ENCODE assay signal across 8 cellular contexts in genomic region chr1:154608522-154609294, GRCh38. TPM values are rescaled to one million over a fixed set of nuclear protein-coding genes. Genes with fewer than 3 reads are reported as not detected.
DNase-seq lines count a peak whose midpoint lies in the region; ATAC-seq and TF ChIP-seq lines count a peak whose summit lies in the region.

No MANE protein-coding gene starts in this region.

- WGBS in sigmoid colon, 2 donors = 6% methylated on average over 31 of the region's 31 CpGs

- H3K27me3 ChIP-seq in GM06990 (replicated peaks; ENCODE audit: control insufficient read depth, insufficient read depth, low read length) (no peaks in the 10 kb centered on the region), sigmoid colon (no peaks in the 10 kb centered on the region)

- no peak for ATAC-seq in HG03175 (IDR thresholded peaks at IDR 0.05; ENCODE audit: unreplicated experiment)
- ATAC-seq in HG02938 (IDR thresholded peaks at IDR 0.05; ENCODE audit: unreplicated experiment) = no peak

- in situ Hi-C loops in T47D (cut with HindIII; ENCODE audit: low pct_unique_long_range_greater_than_20kb, low sequenced_read_pairs) = no loop called here

- peaks cover 0 to 49% (median 41%) of the 10 kb centered on the region in 4 donors for H3K4me1 ChIP-seq in sigmoid colon

- peaks cover 5% of the 10 kb centered on the region; the same call in 1 of the 2 replicates for H3K36me3 ChIP-seq in GM06990 (ENCODE audit: control insufficient read depth, insufficient read depth, low read length)
- no peaks in the 10 kb centered on the region for H3K36me3 ChIP-seq in sigmoid colon

- DNase-seq in GM06990 (ENCODE audit: extremely low read depth, insufficient read length) (peak; percentile 67), NCI-H1105 (lab: John Stamatoyannopoulos, UW) (peak; percentile 60), T-helper 2 cell (peak in 3 of 5 experiments; percentile 27 to 72 (median 35)), T47D (ENCODE audit: low read depth in 1 of 2, low spot score in 1 of 2) (peak; percentile 42 to 83), sigmoid colon (peak; percentile 73)

- H3K9me3 ChIP-seq in iPS-18c (ENCODE audit: control insufficient read depth, insufficient read depth, low read length) (no peaks in the 10 kb centered on the region), sigmoid colon (no peaks in the 10 kb centered on the region)

- intact Hi-C loops in sigmoid colon (cut with DNase I) = loop anchor here (1.0 to 2.0 kb wide), 2 partner anchors 19 to 50 kb away; partner anchors contain the start of gene UBE2Q1

- no peak for TF ChIP-seq POLR2A in sigmoid colon (IDR thresholded peaks at IDR 0.05)

- TF ChIP-seq CTCF in GM06990 (IDR thresholded peaks at IDR 0.05; ENCODE audit: insufficient read depth, low read length, poor library complexity, severe bottlenecking) = no peak
- no peak for TF ChIP-seq CTCF in sigmoid colon (IDR thresholded peaks at IDR 0.05)

- peak overlapping the region; percentile 88 for H3K4me3 ChIP-seq in GM06990 (replicated peaks; ENCODE audit: low read depth, low read length)
- peak overlapping the region; percentile 86; the same call in 1 of the 2 replicates for H3K4me3 ChIP-seq in iPS-18c (ENCODE audit: insufficient read depth, low read depth, low read length)
- peak overlapping the region; percentile 64 to 98 (median 84) for H3K4me3 ChIP-seq in sigmoid colon

- H3K27ac ChIP-seq in sigmoid colon = peak overlapping the region; percentile 93 to 99 (median 96)

- TF ChIP-seq EP300 in sigmoid colon (IDR thresholded peaks at IDR 0.05) = no peak

RNA-seq across cellular contexts. Expression of gene ADAR, which starts 0.7 kb away (rescaled TPM):
- total RNA-seq in sigmoid colon = 100 to 1,000 TPM in 1 of 4 donors, 10 to 100 TPM in 3; 59.4 to 103 (median 69.7) TPM
- 10 to 100 TPM; 21.0 to 80.7 (median 38.6) TPM for polyA plus RNA-seq in sigmoid colon

RNA-seq across cellular contexts. Expression of gene CHRNB2, which starts 41.1 kb away (rescaled TPM):
- total RNA-seq in sigmoid colon = 1 to 10 TPM in 2 of 4 donors, under 1 TPM in 2; under 0.01 to 1.7 (median 1.0) TPM
- polyA plus RNA-seq in sigmoid colon = under 1 TPM in 1 of 3 donors, not detected in 2; 0.31 TPM

RNA-seq across cellular contexts. Expression of gene UBE2Q1, which starts 50.2 kb away (rescaled TPM):
- 10 to 100 TPM; 15.1 to 18.9 (median 16.3) TPM for total RNA-seq in sigmoid colon
- 10 to 100 TPM; 36.6 to 40.7 (median 37.7) TPM for polyA plus RNA-seq in sigmoid colon
